12 cellular contexts compared by ENCODE assay signal in genomic region chr3:131020122-131020693, GRCh38. TPM values are rescaled to one million over a fixed set of nuclear protein-coding genes. Genes with fewer than 3 reads are reported as not detected.
DNase-seq lines count a peak whose midpoint lies in the region; ATAC-seq and TF ChIP-seq lines count a peak whose summit lies in the region.
"Had no signal": no experiment of that assay in that cellular context is flagged by ENCODE, and none has a peak within 500 bp of the region (broad histone marks: within the 10 kb centered on the region; RNA-seq: fewer than 3 reads in every experiment).

No MANE protein-coding gene starts in this region.

- DNase-seq in LHCN-M2 (ENCODE audit: low read depth) (peak; percentile 74), WTC11 (ENCODE audit: low spot score) (no peak), WERI-Rb-1 (no peak), NCI-H1105 treated with DMSO at 0.1 percent for 48 hours (lab: John Stamatoyannopoulos, UW) (no peak), nephron progenitor cell (no peak)
- DNase-seq in naive thymus-derived CD8-positive, alpha-beta T cell = no peak
- DNase-seq: colonic mucosa, foreskin keratinocyte, NCI-H1092 treated with DMSO at 0.1 percent for 48 hours had no signal

- no peak overlapping the region for H3K4me3 ChIP-seq in WERI-Rb-1 (ENCODE audit: low read depth, low read length)
- H3K4me3 ChIP-seq: colonic mucosa had no signal

- ATAC-seq in GM18907 (IDR thresholded peaks at IDR 0.05; ENCODE audit: unreplicated experiment) (peak; percentile 67), WTC11 (peak; percentile 74), GM21825 (IDR thresholded peaks at IDR 0.05; ENCODE audit: unreplicated experiment) (no peak)
- ATAC-seq in naive thymus-derived CD8-positive, alpha-beta T cell = peak in 1 of 2 donors; percentile 25
- ATAC-seq: foreskin keratinocyte had no signal

- peaks cover 20% of the 10 kb centered on the region for H3K36me3 ChIP-seq in WERI-Rb-1
- H3K36me3 ChIP-seq: colonic mucosa had no signal

- H3K27ac Mint-ChIP-seq in WTC11 = no peak overlapping the region
- H3K27ac Mint-ChIP-seq in naive thymus-derived CD8-positive, alpha-beta T cell = peak overlapping the region in 9 of 10 donors; percentile 9 to 82 (median 37)
- H3K27ac Mint-ChIP-seq in nephron progenitor cell = no peak overlapping the region

- H3K27ac ChIP-seq in WERI-Rb-1 = no peak overlapping the region
- H3K27ac ChIP-seq: colonic mucosa, foreskin keratinocyte, VCaP had no signal

- peaks cover 24% of the 10 kb centered on the region for H3K36me3 Mint-ChIP-seq in WTC11
- peaks cover 7 to 67% (median 31%) of the 10 kb centered on the region in 3 donors for H3K36me3 Mint-ChIP-seq in naive thymus-derived CD8-positive, alpha-beta T cell
- peaks cover 45% of the 10 kb centered on the region for H3K36me3 Mint-ChIP-seq in nephron progenitor cell (ENCODE audit: low read depth)

- H3K9me3 Mint-ChIP-seq in WTC11 (no peaks in the 10 kb centered on the region), nephron progenitor cell (peaks cover 6% of the 10 kb centered on the region)
- no peaks in the 10 kb centered on the region for H3K9me3 Mint-ChIP-seq in naive thymus-derived CD8-positive, alpha-beta T cell

- H3K27me3 ChIP-seq in WERI-Rb-1 (ENCODE audit: insufficient read depth, low read depth, severe bottlenecking) = no peaks in the 10 kb centered on the region
- H3K27me3 ChIP-seq: colonic mucosa, foreskin keratinocyte had no signal

- H3K4me1 Mint-ChIP-seq in WTC11 = no peaks in the 10 kb centered on the region
- peaks cover 32 to 73% (median 65%) of the 10 kb centered on the region in 4 donors for H3K4me1 Mint-ChIP-seq in naive thymus-derived CD8-positive, alpha-beta T cell
- H3K4me1 Mint-ChIP-seq in nephron progenitor cell = peaks cover 15% of the 10 kb centered on the region

- no peaks in the 10 kb centered on the region for H3K9me3 ChIP-seq in WERI-Rb-1 (ENCODE audit: severe bottlenecking)
- H3K9me3 ChIP-seq: colonic mucosa had no signal

- POLR2A ChIA-PET in WTC11 (lab: Charles Lee) = no interaction called here
- POLR2A ChIA-PET in naive thymus-derived CD8-positive, alpha-beta T cell (lab: Charles Lee) = no interaction called here

- CTCF ChIA-PET in WTC11 (lab: Charles Lee) = no interaction called here

- H3K4me3 Mint-ChIP-seq in WTC11 (no peak overlapping the region), nephron progenitor cell (no peak overlapping the region)
- H3K4me3 Mint-ChIP-seq in naive thymus-derived CD8-positive, alpha-beta T cell = peak overlapping the region in 9 of 10 donors; percentile 10 to 68 (median 59)

- TF ChIP-seq CTCF in WTC11 (IDR thresholded peaks at IDR 0.05) (no peak), WERI-Rb-1 (IDR thresholded peaks at IDR 0.05; ENCODE audit: low read depth, low read length) (no peak), nephron progenitor cell (IDR thresholded peaks at IDR 0.05) (no peak)

- H3K27me3 Mint-ChIP-seq in WTC11 (ENCODE audit: low read depth) (no peaks in the 10 kb centered on the region), nephron progenitor cell (ENCODE audit: low read depth, poor library complexity) (no peaks in the 10 kb centered on the region)
- H3K27me3 Mint-ChIP-seq in naive thymus-derived CD8-positive, alpha-beta T cell = no peaks in the 10 kb centered on the region

TF ChIP-seq in WTC11, 78 proteins besides CTCF, POLR2A, EP300 and RAD21:
- TF ChIP-seq, protein P1, sequence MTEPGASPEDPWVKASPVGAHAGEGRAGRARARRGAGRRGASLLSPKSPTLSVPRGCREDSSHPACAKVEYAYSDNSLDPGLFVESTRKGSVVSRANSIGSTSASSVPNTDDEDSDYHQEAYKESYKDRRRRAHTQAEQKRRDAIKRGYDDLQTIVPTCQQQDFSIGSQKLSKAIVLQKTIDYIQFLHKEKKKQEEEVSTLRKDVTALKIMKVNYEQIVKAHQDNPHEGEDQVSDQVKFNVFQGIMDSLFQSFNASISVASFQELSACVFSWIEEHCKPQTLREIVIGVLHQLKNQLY (CRISPR knock-in tag; IDR thresholded peaks at IDR 0.05) = no peak
- no peak for TF ChIP-seq ZNF423 (CRISPR knock-in tag; IDR thresholded peaks at IDR 0.05)
- no peak for TF ChIP-seq TP53 (CRISPR knock-in tag; IDR thresholded peaks at IDR 0.05)

RNA-seq across cellular contexts. Expression of gene ASTE1, which starts 6.4 kb away (rescaled TPM):
- total RNA-seq in LHCN-M2 (2014; rRNA removed) (7.1 and 8.4 TPM in 2 replicates), WTC11 (2021) (5.2 to 6.4 TPM (median 5.8 TPM) in 3 replicates)
- polyA plus RNA-seq in LHCN-M2 (2012) = 3.2 TPM
- total RNA-seq in naive thymus-derived CD8-positive, alpha-beta T cell = 10 to 100 TPM; 26.0 to 30.8 TPM
- polyA plus RNA-seq in naive thymus-derived CD8-positive, alpha-beta T cell = 10 to 100 TPM; 16.3 to 25.4 (median 22.8) TPM

RNA-seq across cellular contexts. Expression of gene NEK11, which starts 6.5 kb away (rescaled TPM):
- 6.1 and 13.3 TPM in 2 replicates for total RNA-seq in LHCN-M2 (2014; rRNA removed)
- 5.1 TPM for polyA plus RNA-seq in LHCN-M2 (2012)
- 1.6 to 1.8 TPM (median 1.7 TPM) in 3 replicates for total RNA-seq in WTC11 (2021)
- 1 to 10 TPM; 5.2 to 5.7 TPM for total RNA-seq in naive thymus-derived CD8-positive, alpha-beta T cell
- polyA plus RNA-seq in naive thymus-derived CD8-positive, alpha-beta T cell = 1 to 10 TPM in 2 of 3 donors, under 1 TPM in 1; 0.82 to 2.3 (median 1.2) TPM

Comparison
In these comparisons a context has a peak if more than half of its experiments do, and no peak if none do; other contexts are left out.
1. H3K27ac Mint-ChIP-seq: peak in naive thymus-derived CD8-positive, alpha-beta T cell (9 of 10); none in WTC11 (single experiment) and nephron progenitor cell (single experiment).
2. H3K4me3 Mint-ChIP-seq: peak in naive thymus-derived CD8-positive, alpha-beta T cell (9 of 10); none in WTC11 (single experiment) and nephron progenitor cell (single experiment).